ENCODE assay signal across 8 cellular contexts in the genomic region with DNA sequence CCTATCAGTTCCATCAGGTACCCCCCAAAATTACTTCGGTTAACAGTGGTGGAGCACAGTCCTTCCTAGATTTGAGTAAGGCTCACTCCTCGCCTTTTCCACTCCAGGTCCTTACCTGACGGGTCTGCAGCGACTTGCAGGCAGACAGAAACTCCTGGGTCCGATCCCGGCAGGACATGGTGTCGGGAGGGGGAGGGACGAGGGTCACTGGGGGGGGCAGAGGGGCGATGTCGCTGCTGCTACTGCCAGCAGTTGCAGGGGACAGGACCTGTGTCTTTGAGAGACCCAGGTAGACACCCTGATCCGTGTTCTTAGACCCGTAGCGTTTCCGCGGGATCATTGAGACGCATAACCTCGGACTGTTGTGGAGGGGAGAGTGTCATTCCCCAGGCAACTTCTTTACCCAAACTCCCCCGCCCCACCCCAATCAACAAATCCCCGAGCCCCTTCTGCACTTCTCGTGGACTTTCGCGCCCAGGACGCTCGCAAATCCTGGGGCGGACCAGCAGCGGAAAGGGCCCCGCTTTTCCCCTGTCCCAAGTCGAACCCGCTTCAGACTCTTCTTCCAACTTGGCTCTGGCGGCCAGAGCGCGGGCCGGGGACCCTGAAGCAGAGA. TPM values are rescaled to one million over a fixed set of nuclear protein-coding genes. Genes with fewer than 3 reads are reported as not detected.
DNase-seq lines count a peak whose midpoint lies in the region; ATAC-seq and TF ChIP-seq lines count a peak whose summit lies in the region.

No MANE protein-coding gene starts in this region.

- H3K4me3 ChIP-seq in fibroblast of pulmonary artery (replicated peaks; ENCODE audit: low read depth, low read length) (peak overlapping the region; percentile 87), psoas muscle (peak overlapping the region; percentile 99)

- TF ChIP-seq CTCF in 22Rv1 (IDR thresholded peaks at IDR 0.05) (no peak), fibroblast of pulmonary artery (IDR thresholded peaks at IDR 0.05; ENCODE audit: low read length, missing control alignments) (no peak), psoas muscle (IDR thresholded peaks at IDR 0.05) (no peak)

- H3K36me3 ChIP-seq in psoas muscle (ENCODE audit: insufficient read depth in 1 of 2, low read depth in 1 of 2): peaks cover 6 to 67% of the 10 kb centered on the region in 2 donors

- intact Hi-C loops in psoas muscle (cut with DNase I): loop anchor here (5.0 kb wide), 2 partner anchors 34 to 44 kb away; a partner anchor contains a TSS

- H3K4me1 ChIP-seq in psoas muscle: peaks cover 27% of the 10 kb centered on the region

- DNase-seq in fibroblast of pulmonary artery (ENCODE audit: low read depth) (no peak), psoas muscle (peak in 1 of 2 donors; percentile 52), NCI-H1930 (lab: John Stamatoyannopoulos, UW) (no peak), HCEC 1CT (no peak)

- no peak for TF ChIP-seq POLR2A in GM18505 (IDR thresholded peaks at IDR 0.05; ENCODE audit: borderline replicate concordance, extremely low read depth, insufficient read depth, insufficient read length)

- WGBS in psoas muscle, 3 donors: 0 to 1% (median 1%) methylated on average over 30 to 33 of the region's 33 CpGs

- no peaks in the 10 kb centered on the region for H3K27me3 ChIP-seq in psoas muscle (ENCODE audit: insufficient read depth in 3 of 3, low read length in 2 of 3)

- H3K27ac ChIP-seq in 22Rv1: peak overlapping the region; percentile 80
- H3K27ac ChIP-seq in psoas muscle: peak overlapping the region; percentile 98

- no peaks in the 10 kb centered on the region for H3K9me3 ChIP-seq in psoas muscle

- ATAC-seq in GM18505 (IDR thresholded peaks at IDR 0.05; ENCODE audit: unreplicated experiment) (peak; percentile 6), SK-N-SH treated with all-trans-retinoic acid at 6 μM for 48 hours (peak; percentile 19; the same call in 2 of the 3 replicates), psoas muscle (no peak), GM19395 (IDR thresholded peaks at IDR 0.05; ENCODE audit: unreplicated experiment) (no peak)

TF ChIP-seq in SK-N-SH treated with all-trans-retinoic acid at 6 μM for 48 hours, 23 proteins besides CTCF, POLR2A, EP300 and RAD21:
- TF ChIP-seq, protein P1, sequence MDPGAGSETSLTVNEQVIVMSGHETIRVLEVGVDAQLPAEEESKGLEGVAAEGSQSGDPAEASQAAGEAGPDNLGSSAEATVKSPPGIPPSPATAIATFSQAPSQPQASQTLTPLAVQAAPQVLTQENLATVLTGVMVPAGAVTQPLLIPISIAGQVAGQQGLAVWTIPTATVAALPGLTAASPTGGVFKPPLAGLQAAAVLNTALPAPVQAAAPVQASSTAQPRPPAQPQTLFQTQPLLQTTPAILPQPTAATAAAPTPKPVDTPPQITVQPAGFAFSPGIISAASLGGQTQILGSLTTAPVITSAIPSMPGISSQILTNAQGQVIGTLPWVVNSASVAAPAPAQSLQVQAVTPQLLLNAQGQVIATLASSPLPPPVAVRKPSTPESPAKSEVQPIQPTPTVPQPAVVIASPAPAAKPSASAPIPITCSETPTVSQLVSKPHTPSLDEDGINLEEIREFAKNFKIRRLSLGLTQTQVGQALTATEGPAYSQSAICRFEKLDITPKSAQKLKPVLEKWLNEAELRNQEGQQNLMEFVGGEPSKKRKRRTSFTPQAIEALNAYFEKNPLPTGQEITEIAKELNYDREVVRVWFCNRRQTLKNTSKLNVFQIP (CRISPR knock-in tag; IDR thresholded peaks at IDR 0.05; ENCODE audit: borderline replicate concordance, low read depth): peak; percentile 26; the same call in 1 of the 2 replicates
- TF ChIP-seq SNAI2 (CRISPR knock-in tag; IDR thresholded peaks at IDR 0.05): no peak
- no peak for TF ChIP-seq RARB (CRISPR knock-in tag; IDR thresholded peaks at IDR 0.05)
- no peak for TF ChIP-seq BACH2 (CRISPR knock-in tag; IDR thresholded peaks at IDR 0.05; ENCODE audit: borderline replicate concordance)
- no peak for TF ChIP-seq ZNF565 (CRISPR knock-in tag; conservative IDR thresholded peaks at IDR 0.05; ENCODE audit: low read depth)
- TF ChIP-seq, protein P2, sequence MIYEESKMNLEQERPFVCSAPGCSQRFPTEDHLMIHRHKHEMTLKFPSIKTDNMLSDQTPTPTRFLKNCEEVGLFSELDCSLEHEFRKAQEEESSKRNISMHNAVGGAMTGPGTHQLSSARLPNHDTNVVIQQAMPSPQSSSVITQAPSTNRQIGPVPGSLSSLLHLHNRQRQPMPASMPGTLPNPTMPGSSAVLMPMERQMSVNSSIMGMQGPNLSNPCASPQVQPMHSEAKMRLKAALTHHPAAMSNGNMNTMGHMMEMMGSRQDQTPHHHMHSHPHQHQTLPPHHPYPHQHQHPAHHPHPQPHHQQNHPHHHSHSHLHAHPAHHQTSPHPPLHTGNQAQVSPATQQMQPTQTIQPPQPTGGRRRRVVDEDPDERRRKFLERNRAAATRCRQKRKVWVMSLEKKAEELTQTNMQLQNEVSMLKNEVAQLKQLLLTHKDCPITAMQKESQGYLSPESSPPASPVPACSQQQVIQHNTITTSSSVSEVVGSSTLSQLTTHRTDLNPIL (CRISPR knock-in tag; IDR thresholded peaks at IDR 0.05; ENCODE audit: low read depth): no peak

RNA-seq across cellular contexts. Expression of a gene that starts 0.8 kb away (rescaled TPM):
- total RNA-seq in psoas muscle: 10 to 100 TPM; 16.0 to 24.6 (median 20.7) TPM
- polyA plus RNA-seq in psoas muscle: 10 to 100 TPM; 18.2 to 21.1 (median 21.1) TPM

RNA-seq across cellular contexts. Expression of a gene that starts 1.6 kb away (rescaled TPM):
- total RNA-seq in psoas muscle: not detected
- not detected for polyA plus RNA-seq in psoas muscle

RNA-seq across cellular contexts. Expression of a gene that starts 8.4 kb away (rescaled TPM):
- total RNA-seq in psoas muscle: 10 to 100 TPM; 32.9 to 74.9 (median 54.2) TPM
- polyA plus RNA-seq in psoas muscle: 100 to 1,000 TPM in 1 of 3 donors, 10 to 100 TPM in 2; 90.1 to 121 (median 92.5) TPM

RNA-seq across cellular contexts. Expression of a gene that starts 25.8 kb away (rescaled TPM):
- 10 to 100 TPM; 38.3 to 45.4 (median 41.9) TPM for total RNA-seq in psoas muscle
- polyA plus RNA-seq in psoas muscle: 10 to 100 TPM; 36.3 to 67.0 (median 49.7) TPM

RNA-seq across cellular contexts. Expression of a gene that starts 39.2 kb away (rescaled TPM):
- total RNA-seq in psoas muscle: 10 to 100 TPM in 1 of 4 donors, 1 to 10 TPM in 3; 6.2 to 11.5 (median 8.4) TPM
- 10 to 100 TPM; 16.6 to 37.7 (median 21.7) TPM for polyA plus RNA-seq in psoas muscle

Comparison
In these comparisons a context has a peak if more than half of its experiments do, and no peak if none do; other contexts are left out.
1. ATAC-seq: peak in GM18505 (single experiment) and SK-N-SH treated with all-trans-retinoic acid at 6 μM for 48 hours (single experiment); none in psoas muscle (0 of 4) and GM19395 (single experiment).